ENCODE assay signal across 11 cellular contexts in the genomic region with DNA sequence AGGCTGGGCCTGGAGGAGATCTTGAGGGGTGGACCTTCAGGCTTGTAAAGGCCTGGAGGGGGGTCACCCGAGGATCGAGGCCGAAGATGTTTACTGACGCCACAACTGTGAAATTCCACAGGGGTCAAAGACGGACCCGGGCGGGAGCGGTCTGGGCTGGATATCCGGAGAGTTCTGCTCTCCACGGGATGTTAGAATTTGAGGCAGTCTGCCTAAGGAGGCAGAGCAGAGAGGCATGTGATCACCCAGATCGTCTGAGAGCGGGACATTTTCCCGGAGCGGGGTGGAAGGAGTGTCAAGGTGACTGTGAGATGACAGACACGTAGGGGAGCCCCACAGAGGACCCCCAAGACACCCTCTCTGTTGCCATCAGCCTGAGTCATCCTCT. TPM values are rescaled to one million over a fixed set of nuclear protein-coding genes. Genes with fewer than 3 reads are reported as not detected.
DNase-seq lines count a peak whose midpoint lies in the region; ATAC-seq and TF ChIP-seq lines count a peak whose summit lies in the region.
"Had no signal": no experiment of that assay in that cellular context is flagged by ENCODE, and none has a peak within 500 bp of the region (broad histone marks: within the 10 kb centered on the region; RNA-seq: fewer than 3 reads in every experiment).

No MANE protein-coding gene starts in this region.

- DNase-seq in lower lobe of right lung (no peak), CD1c-positive myeloid dendritic cell (ENCODE audit: extremely low spot score) (no peak), COLO829 (ENCODE audit: low spot score) (no peak), NCI-H748 (lab: John Stamatoyannopoulos, UW; ENCODE audit: unreplicated experiment) (no peak)
- DNase-seq in activated naive CD8-positive, alpha-beta T cell treated with anti-CD3 and anti-CD28 coated beads for 36 hours: no peak
- DNase-seq: activated T-cell treated with anti-CD3 and anti-CD28 coated beads, Interleukin-2, amount 50 U/mL, for 24 hours; NCI-H1105 treated with DMSO at 0.1 percent for 48 hours; stimulated activated CD4-positive, alpha-beta T cell treated with anti-CD3 and anti-CD28 coated beads, Interleukin-12 subunit alpha, Interleukin-12 subunit beta, amount 100 ng/mL, for 4 hours had no signal

- H3K4me1 ChIP-seq in HUES6 (ENCODE audit: control insufficient read depth, insufficient read depth, low read length) (peaks cover 46% of the 10 kb centered on the region), duodenal mucosa (ENCODE audit: control insufficient read depth in 1 of 2, insufficient read depth in 2 of 2, low read length in 2 of 2) (peaks cover 0 to 20% of the 10 kb centered on the region in 2 donors), lower lobe of right lung (peaks cover 40% of the 10 kb centered on the region)

- intact Hi-C loops in lower lobe of right lung (cut with DNase I): no loop called here

- peaks cover 33% of the 10 kb centered on the region for H3K4me1 Mint-ChIP-seq in stimulated activated memory B cell treated with anti-CD40 and anti-IgM and Interleukin-4, amounts not matched to agents 10 μg/mL and 1 μg/mL and 100 μg/mL, for 72 hours
- H3K4me1 Mint-ChIP-seq in activated naive CD8-positive, alpha-beta T cell treated with anti-CD3 and anti-CD28 coated beads for 36 hours: peaks cover 16% of the 10 kb centered on the region

- peak overlapping the region; percentile 34; the same call in 1 of the 2 replicates for H3K4me3 ChIP-seq in HUES6 (ENCODE audit: low read depth, low read length)
- peak overlapping the region in 1 of 2 donors; percentile 24 for H3K4me3 ChIP-seq in duodenal mucosa (ENCODE audit: low read depth in 1 of 2, low read length in 2 of 2)
- H3K4me3 ChIP-seq in lower lobe of right lung: peak overlapping the region; percentile 31

- H3K27ac Mint-ChIP-seq in stimulated activated memory B cell treated with anti-CD40 and anti-IgM and Interleukin-4, amounts not matched to agents 10 μg/mL and 1 μg/mL and 100 μg/mL, for 72 hours: peak overlapping the region; percentile 5
- H3K27ac Mint-ChIP-seq in activated naive CD8-positive, alpha-beta T cell treated with anti-CD3 and anti-CD28 coated beads for 36 hours: no peak overlapping the region
- H3K27ac Mint-ChIP-seq: activated T-cell treated with anti-CD3 and anti-CD28 coated beads, Interleukin-2, amount 50 U/mL, for 24 hours had no signal

- peak overlapping the region; percentile 55 for H3K4me3 Mint-ChIP-seq in stimulated activated memory B cell treated with anti-CD40 and anti-IgM and Interleukin-4, amounts not matched to agents 10 μg/mL and 1 μg/mL and 100 μg/mL, for 72 hours
- no peak overlapping the region for H3K4me3 Mint-ChIP-seq in activated naive CD8-positive, alpha-beta T cell treated with anti-CD3 and anti-CD28 coated beads for 36 hours
- H3K4me3 Mint-ChIP-seq: activated T-cell treated with anti-CD3 and anti-CD28 coated beads, Interleukin-2, amount 50 U/mL, for 24 hours had no signal

- H3K27me3 ChIP-seq in HUES6 (ENCODE audit: control insufficient read depth, insufficient read depth, low read length): peaks cover 4% of the 10 kb centered on the region; the same call in 1 of the 2 replicates
- H3K27me3 ChIP-seq in duodenal mucosa (ENCODE audit: control insufficient read depth in 1 of 2, insufficient read depth in 2 of 2, low read length in 2 of 2): no peaks in the 10 kb centered on the region
- H3K27me3 ChIP-seq in lower lobe of right lung (ENCODE audit: low read depth): no peaks in the 10 kb centered on the region

- H3K9me3 ChIP-seq in HUES6 (ENCODE audit: control insufficient read depth, insufficient read depth, low read depth, low read length) (no peaks in the 10 kb centered on the region), duodenal mucosa (ENCODE audit: control insufficient read depth in 1 of 2, low read length in 2 of 2) (no peaks in the 10 kb centered on the region), lower lobe of right lung (no peaks in the 10 kb centered on the region)

- TF ChIP-seq CTCF in lower lobe of right lung (IDR thresholded peaks at IDR 0.05): no peak

- H3K27me3 Mint-ChIP-seq in stimulated activated memory B cell treated with anti-CD40 and anti-IgM and Interleukin-4, amounts not matched to agents 10 μg/mL and 1 μg/mL and 100 μg/mL, for 72 hours: no peaks in the 10 kb centered on the region
- no peaks in the 10 kb centered on the region for H3K27me3 Mint-ChIP-seq in activated naive CD8-positive, alpha-beta T cell treated with anti-CD3 and anti-CD28 coated beads for 36 hours
- H3K27me3 Mint-ChIP-seq: activated T-cell treated with anti-CD3 and anti-CD28 coated beads, Interleukin-2, amount 50 U/mL, for 24 hours had no signal

- H3K9me3 Mint-ChIP-seq in stimulated activated memory B cell treated with anti-CD40 and anti-IgM and Interleukin-4, amounts not matched to agents 10 μg/mL and 1 μg/mL and 100 μg/mL, for 72 hours: peaks cover 9% of the 10 kb centered on the region
- H3K9me3 Mint-ChIP-seq in activated naive CD8-positive, alpha-beta T cell treated with anti-CD3 and anti-CD28 coated beads for 36 hours: no peaks in the 10 kb centered on the region
- H3K9me3 Mint-ChIP-seq: activated T-cell treated with anti-CD3 and anti-CD28 coated beads, Interleukin-2, amount 50 U/mL, for 24 hours had no signal

- H3K36me3 ChIP-seq in HUES6 (ENCODE audit: control insufficient read depth, insufficient read depth, low read length) (no peaks in the 10 kb centered on the region), duodenal mucosa (ENCODE audit: control insufficient read depth in 1 of 2, insufficient read depth in 2 of 2, low read length in 2 of 2) (no peaks in the 10 kb centered on the region), lower lobe of right lung (no peaks in the 10 kb centered on the region)

- H3K27ac ChIP-seq in HUES6 (ENCODE audit: low read depth, low read length): no peak overlapping the region; the same call in 1 of the 2 replicates
- peak overlapping the region; percentile 78 for H3K27ac ChIP-seq in duodenal mucosa (ENCODE audit: low read depth, low read length)
- H3K27ac ChIP-seq in lower lobe of right lung: peak overlapping the region; percentile 80

- ATAC-seq in lower lobe of right lung: peak; percentile 40 to 62
- no peak for ATAC-seq in stimulated activated memory B cell treated with anti-CD40 and anti-IgM and Interleukin-4, amounts not matched to agents 10 μg/mL and 1 μg/mL and 100 μg/mL, for 72 hours

- H3K9ac ChIP-seq in HUES6 (ENCODE audit: low read length) (peak overlapping the region; percentile 67), duodenal mucosa (ENCODE audit: low read depth in 1 of 2, low read length in 2 of 2) (no peak overlapping the region)

- peaks cover 27% of the 10 kb centered on the region for H3K36me3 Mint-ChIP-seq in stimulated activated memory B cell treated with anti-CD40 and anti-IgM and Interleukin-4, amounts not matched to agents 10 μg/mL and 1 μg/mL and 100 μg/mL, for 72 hours
- peaks cover 7% of the 10 kb centered on the region for H3K36me3 Mint-ChIP-seq in activated naive CD8-positive, alpha-beta T cell treated with anti-CD3 and anti-CD28 coated beads for 36 hours

RNA-seq across cellular contexts. Expression of a gene that starts 13.2 kb away (rescaled TPM):
- 14.5 TPM for total RNA-seq in lower lobe of right lung
- total RNA-seq in activated naive CD8-positive, alpha-beta T cell treated with anti-CD3 and anti-CD28 coated beads for 36 hours: 10 to 100 TPM; 15.8 to 16.1 TPM

RNA-seq across cellular contexts. Expression of a gene that starts 33.4 kb away (rescaled TPM):
- 16.2 TPM for total RNA-seq in lower lobe of right lung
- 1 to 10 TPM; 5.1 TPM for total RNA-seq in activated naive CD8-positive, alpha-beta T cell treated with anti-CD3 and anti-CD28 coated beads for 36 hours

RNA-seq across cellular contexts. Expression of a gene that starts 37.4 kb away (rescaled TPM):
- 1.1 TPM for total RNA-seq in lower lobe of right lung
- not detected for total RNA-seq in activated naive CD8-positive, alpha-beta T cell treated with anti-CD3 and anti-CD28 coated beads for 36 hours

RNA-seq across cellular contexts. Expression of a gene that starts 43.4 kb away (rescaled TPM):
- 19.9 TPM for total RNA-seq in lower lobe of right lung
- not detected for total RNA-seq in activated naive CD8-positive, alpha-beta T cell treated with anti-CD3 and anti-CD28 coated beads for 36 hours
